Comparison of ENCODE assay signal across 1 cellular context in the genomic region with DNA sequence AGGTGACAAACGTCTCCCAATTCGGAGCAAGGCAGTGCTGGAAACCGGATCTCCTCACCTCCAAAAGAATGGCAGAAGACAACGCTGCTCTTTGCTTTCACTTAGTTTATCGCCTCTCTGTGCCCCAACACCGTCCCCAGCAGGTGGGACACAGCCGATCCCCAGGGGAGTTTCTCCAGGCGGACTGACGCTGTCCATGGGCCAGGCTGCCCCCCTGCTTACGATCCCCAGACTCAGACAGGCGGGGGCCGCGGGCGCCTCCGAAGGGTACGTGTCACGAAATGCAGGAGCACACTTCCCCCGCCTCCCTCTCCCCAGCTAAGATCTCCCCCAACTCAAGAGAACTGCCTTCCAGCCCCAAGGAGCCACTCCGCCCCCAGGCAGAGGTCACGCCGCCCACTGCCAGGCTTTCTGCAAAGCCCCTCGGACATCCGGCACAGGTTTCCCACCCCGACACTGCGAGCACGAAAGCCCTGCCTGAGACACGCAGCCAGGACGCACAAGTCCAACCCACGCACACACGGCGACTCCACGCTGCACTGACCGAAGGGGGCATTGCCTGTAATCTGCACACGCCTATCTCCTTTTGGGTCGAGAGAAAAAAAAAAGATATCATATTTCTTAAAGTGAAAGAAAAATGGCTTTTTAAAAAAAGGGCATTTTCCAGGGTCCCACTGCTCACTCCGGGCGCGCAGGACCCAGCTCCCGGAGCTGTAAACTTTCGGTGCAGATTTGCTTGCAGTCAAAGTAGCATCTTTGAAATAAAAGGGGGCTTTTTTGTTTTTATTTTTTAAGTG.
TF ChIP-seq lines count a peak whose summit lies in the region.

No MANE protein-coding gene starts in this region.

TF ChIP-seq in GM12878, 131 proteins besides CTCF, POLR2A, EP300 and RAD21 (continued from another document and continues in another):
- TF ChIP-seq, protein P1, sequence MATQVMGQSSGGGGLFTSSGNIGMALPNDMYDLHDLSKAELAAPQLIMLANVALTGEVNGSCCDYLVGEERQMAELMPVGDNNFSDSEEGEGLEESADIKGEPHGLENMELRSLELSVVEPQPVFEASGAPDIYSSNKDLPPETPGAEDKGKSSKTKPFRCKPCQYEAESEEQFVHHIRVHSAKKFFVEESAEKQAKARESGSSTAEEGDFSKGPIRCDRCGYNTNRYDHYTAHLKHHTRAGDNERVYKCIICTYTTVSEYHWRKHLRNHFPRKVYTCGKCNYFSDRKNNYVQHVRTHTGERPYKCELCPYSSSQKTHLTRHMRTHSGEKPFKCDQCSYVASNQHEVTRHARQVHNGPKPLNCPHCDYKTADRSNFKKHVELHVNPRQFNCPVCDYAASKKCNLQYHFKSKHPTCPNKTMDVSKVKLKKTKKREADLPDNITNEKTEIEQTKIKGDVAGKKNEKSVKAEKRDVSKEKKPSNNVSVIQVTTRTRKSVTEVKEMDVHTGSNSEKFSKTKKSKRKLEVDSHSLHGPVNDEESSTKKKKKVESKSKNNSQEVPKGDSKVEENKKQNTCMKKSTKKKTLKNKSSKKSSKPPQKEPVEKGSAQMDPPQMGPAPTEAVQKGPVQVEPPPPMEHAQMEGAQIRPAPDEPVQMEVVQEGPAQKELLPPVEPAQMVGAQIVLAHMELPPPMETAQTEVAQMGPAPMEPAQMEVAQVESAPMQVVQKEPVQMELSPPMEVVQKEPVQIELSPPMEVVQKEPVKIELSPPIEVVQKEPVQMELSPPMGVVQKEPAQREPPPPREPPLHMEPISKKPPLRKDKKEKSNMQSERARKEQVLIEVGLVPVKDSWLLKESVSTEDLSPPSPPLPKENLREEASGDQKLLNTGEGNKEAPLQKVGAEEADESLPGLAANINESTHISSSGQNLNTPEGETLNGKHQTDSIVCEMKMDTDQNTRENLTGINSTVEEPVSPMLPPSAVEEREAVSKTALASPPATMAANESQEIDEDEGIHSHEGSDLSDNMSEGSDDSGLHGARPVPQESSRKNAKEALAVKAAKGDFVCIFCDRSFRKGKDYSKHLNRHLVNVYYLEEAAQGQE (IDR thresholded peaks at IDR 0.05; ENCODE audit: low read depth, low read length): no peak
- TF ChIP-seq TCF7 (IDR thresholded peaks at IDR 0.05; ENCODE audit: borderline replicate concordance) (no peak), ZSCAN29 (IDR thresholded peaks at IDR 0.05) (no peak), WRNIP1 (IDR thresholded peaks at IDR 0.05; ENCODE audit: borderline replicate concordance, low read depth, low read length) (no peak), DPF2 (IDR thresholded peaks at IDR 0.05) (peak; percentile 77), GABPA (IDR thresholded peaks at IDR 0.05; ENCODE audit: low read depth) (no peak), IKZF2 (IDR thresholded peaks at IDR 0.05) (peak; percentile 61 to 77), TBL1XR1 (IDR thresholded peaks at IDR 0.05; ENCODE audit: low read depth, low read length) (no peak), STAT3 (IDR thresholded peaks at IDR 0.05; ENCODE audit: low read depth, low read length) (no peak), CREB1 (IDR thresholded peaks at IDR 0.05; ENCODE audit: low read depth) (no peak), SMC3 (IDR thresholded peaks at IDR 0.05; ENCODE audit: borderline replicate concordance, low read length) (peak; percentile 7; the same call in 1 of the 2 replicates), ZNF384 (IDR thresholded peaks at IDR 0.05; ENCODE audit: borderline replicate concordance, low read depth, low read length) (peak; percentile 7; the same call in 1 of the 2 replicates), BMI1 (IDR thresholded peaks at IDR 0.05; ENCODE audit: borderline replicate concordance) (no peak), MTA2 (IDR thresholded peaks at IDR 0.05; ENCODE audit: low read depth) (peak; percentile 64), SIN3A (IDR thresholded peaks at IDR 0.05; ENCODE audit: low read depth, low read length) (no peak), RELA (IDR thresholded peaks at IDR 0.05; ENCODE audit: borderline replicate concordance, partially characterized antibody) (no peak), ESRRA (IDR thresholded peaks at IDR 0.05; ENCODE audit: low read length) (no peak), EED (IDR thresholded peaks at IDR 0.05; ENCODE audit: low read depth) (peak; percentile 62), MXI1 (IDR thresholded peaks at IDR 0.05; ENCODE audit: low read depth, low read length) (peak; percentile 87), RCOR1 (conservative IDR thresholded peaks at IDR 0.05; ENCODE audit: low read depth, low read length) (no peak)
- TF ChIP-seq, protein P2, sequence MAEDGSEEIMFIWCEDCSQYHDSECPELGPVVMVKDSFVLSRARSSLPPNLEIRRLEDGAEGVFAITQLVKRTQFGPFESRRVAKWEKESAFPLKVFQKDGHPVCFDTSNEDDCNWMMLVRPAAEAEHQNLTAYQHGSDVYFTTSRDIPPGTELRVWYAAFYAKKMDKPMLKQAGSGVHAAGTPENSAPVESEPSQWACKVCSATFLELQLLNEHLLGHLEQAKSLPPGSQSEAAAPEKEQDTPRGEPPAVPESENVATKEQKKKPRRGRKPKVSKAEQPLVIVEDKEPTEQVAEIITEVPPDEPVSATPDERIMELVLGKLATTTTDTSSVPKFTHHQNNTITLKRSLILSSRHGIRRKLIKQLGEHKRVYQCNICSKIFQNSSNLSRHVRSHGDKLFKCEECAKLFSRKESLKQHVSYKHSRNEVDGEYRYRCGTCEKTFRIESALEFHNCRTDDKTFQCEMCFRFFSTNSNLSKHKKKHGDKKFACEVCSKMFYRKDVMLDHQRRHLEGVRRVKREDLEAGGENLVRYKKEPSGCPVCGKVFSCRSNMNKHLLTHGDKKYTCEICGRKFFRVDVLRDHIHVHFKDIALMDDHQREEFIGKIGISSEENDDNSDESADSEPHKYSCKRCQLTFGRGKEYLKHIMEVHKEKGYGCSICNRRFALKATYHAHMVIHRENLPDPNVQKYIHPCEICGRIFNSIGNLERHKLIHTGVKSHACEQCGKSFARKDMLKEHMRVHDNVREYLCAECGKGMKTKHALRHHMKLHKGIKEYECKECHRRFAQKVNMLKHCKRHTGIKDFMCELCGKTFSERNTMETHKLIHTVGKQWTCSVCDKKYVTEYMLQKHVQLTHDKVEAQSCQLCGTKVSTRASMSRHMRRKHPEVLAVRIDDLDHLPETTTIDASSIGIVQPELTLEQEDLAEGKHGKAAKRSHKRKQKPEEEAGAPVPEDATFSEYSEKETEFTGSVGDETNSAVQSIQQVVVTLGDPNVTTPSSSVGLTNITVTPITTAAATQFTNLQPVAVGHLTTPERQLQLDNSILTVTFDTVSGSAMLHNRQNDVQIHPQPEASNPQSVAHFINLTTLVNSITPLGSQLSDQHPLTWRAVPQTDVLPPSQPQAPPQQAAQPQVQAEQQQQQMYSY (CRISPR knock-in tag; IDR thresholded peaks at IDR 0.05): no peak
- TF ChIP-seq, protein P3, sequence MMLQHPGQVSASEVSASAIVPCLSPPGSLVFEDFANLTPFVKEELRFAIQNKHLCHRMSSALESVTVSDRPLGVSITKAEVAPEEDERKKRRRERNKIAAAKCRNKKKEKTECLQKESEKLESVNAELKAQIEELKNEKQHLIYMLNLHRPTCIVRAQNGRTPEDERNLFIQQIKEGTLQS (IDR thresholded peaks at IDR 0.05; ENCODE audit: borderline replicate concordance, extremely low read depth, low read depth, low read length): no peak
- TF ChIP-seq, protein P4, sequence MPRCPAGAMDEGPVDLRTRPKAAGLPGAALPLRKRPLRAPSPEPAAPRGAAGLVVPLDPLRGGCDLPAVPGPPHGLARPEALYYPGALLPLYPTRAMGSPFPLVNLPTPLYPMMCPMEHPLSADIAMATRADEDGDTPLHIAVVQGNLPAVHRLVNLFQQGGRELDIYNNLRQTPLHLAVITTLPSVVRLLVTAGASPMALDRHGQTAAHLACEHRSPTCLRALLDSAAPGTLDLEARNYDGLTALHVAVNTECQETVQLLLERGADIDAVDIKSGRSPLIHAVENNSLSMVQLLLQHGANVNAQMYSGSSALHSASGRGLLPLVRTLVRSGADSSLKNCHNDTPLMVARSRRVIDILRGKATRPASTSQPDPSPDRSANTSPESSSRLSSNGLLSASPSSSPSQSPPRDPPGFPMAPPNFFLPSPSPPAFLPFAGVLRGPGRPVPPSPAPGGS (IDR thresholded peaks at IDR 0.05; ENCODE audit: borderline replicate concordance, insufficient read depth, low read depth, low read length, poor library complexity, severe bottlenecking): no peak
- TF ChIP-seq, protein P5, sequence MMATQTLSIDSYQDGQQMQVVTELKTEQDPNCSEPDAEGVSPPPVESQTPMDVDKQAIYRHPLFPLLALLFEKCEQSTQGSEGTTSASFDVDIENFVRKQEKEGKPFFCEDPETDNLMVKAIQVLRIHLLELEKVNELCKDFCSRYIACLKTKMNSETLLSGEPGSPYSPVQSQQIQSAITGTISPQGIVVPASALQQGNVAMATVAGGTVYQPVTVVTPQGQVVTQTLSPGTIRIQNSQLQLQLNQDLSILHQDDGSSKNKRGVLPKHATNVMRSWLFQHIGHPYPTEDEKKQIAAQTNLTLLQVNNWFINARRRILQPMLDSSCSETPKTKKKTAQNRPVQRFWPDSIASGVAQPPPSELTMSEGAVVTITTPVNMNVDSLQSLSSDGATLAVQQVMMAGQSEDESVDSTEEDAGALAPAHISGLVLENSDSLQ (IDR thresholded peaks at IDR 0.05): no peak
- TF ChIP-seq, protein P6, sequence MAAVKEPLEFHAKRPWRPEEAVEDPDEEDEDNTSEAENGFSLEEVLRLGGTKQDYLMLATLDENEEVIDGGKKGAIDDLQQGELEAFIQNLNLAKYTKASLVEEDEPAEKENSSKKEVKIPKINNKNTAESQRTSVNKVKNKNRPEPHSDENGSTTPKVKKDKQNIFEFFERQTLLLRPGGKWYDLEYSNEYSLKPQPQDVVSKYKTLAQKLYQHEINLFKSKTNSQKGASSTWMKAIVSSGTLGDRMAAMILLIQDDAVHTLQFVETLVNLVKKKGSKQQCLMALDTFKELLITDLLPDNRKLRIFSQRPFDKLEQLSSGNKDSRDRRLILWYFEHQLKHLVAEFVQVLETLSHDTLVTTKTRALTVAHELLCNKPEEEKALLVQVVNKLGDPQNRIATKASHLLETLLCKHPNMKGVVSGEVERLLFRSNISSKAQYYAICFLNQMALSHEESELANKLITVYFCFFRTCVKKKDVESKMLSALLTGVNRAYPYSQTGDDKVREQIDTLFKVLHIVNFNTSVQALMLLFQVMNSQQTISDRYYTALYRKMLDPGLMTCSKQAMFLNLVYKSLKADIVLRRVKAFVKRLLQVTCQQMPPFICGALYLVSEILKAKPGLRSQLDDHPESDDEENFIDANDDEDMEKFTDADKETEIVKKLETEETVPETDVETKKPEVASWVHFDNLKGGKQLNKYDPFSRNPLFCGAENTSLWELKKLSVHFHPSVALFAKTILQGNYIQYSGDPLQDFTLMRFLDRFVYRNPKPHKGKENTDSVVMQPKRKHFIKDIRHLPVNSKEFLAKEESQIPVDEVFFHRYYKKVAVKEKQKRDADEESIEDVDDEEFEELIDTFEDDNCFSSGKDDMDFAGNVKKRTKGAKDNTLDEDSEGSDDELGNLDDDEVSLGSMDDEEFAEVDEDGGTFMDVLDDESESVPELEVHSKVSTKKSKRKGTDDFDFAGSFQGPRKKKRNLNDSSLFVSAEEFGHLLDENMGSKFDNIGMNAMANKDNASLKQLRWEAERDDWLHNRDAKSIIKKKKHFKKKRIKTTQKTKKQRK (IDR thresholded peaks at IDR 0.05; ENCODE audit: low read depth, low read length): no peak
- TF ChIP-seq, protein P7, sequence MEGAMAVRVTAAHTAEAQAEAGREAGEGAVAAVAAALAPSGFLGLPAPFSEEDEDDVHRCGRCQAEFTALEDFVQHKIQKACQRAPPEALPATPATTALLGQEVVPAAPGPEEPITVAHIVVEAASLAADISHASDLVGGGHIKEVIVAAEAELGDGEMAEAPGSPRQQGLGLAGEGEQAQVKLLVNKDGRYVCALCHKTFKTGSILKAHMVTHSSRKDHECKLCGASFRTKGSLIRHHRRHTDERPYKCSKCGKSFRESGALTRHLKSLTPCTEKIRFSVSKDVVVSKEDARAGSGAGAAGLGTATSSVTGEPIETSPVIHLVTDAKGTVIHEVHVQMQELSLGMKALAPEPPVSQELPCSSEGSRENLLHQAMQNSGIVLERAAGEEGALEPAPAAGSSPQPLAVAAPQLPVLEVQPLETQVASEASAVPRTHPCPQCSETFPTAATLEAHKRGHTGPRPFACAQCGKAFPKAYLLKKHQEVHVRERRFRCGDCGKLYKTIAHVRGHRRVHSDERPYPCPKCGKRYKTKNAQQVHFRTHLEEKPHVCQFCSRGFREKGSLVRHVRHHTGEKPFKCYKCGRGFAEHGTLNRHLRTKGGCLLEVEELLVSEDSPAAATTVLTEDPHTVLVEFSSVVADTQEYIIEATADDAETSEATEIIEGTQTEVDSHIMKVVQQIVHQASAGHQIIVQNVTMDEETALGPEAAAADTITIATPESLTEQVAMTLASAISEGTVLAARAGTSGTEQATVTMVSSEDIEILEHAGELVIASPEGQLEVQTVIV (IDR thresholded peaks at IDR 0.05; ENCODE audit: borderline replicate concordance, partially characterized antibody): peak; percentile 6
- TF ChIP-seq, protein P8, sequence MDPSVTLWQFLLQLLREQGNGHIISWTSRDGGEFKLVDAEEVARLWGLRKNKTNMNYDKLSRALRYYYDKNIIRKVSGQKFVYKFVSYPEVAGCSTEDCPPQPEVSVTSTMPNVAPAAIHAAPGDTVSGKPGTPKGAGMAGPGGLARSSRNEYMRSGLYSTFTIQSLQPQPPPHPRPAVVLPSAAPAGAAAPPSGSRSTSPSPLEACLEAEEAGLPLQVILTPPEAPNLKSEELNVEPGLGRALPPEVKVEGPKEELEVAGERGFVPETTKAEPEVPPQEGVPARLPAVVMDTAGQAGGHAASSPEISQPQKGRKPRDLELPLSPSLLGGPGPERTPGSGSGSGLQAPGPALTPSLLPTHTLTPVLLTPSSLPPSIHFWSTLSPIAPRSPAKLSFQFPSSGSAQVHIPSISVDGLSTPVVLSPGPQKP (IDR thresholded peaks at IDR 0.05; ENCODE audit: low read depth, low read length): 0 out of 2 replicates have a peak, but pooled peaks have one; percentile 14
- TF ChIP-seq, protein P9, sequence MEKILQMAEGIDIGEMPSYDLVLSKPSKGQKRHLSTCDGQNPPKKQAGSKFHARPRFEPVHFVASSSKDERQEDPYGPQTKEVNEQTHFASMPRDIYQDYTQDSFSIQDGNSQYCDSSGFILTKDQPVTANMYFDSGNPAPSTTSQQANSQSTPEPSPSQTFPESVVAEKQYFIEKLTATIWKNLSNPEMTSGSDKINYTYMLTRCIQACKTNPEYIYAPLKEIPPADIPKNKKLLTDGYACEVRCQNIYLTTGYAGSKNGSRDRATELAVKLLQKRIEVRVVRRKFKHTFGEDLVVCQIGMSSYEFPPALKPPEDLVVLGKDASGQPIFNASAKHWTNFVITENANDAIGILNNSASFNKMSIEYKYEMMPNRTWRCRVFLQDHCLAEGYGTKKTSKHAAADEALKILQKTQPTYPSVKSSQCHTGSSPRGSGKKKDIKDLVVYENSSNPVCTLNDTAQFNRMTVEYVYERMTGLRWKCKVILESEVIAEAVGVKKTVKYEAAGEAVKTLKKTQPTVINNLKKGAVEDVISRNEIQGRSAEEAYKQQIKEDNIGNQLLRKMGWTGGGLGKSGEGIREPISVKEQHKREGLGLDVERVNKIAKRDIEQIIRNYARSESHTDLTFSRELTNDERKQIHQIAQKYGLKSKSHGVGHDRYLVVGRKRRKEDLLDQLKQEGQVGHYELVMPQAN (conservative IDR thresholded peaks at IDR 0.05): 0 out of 2 replicates have a peak, but pooled peaks have one; percentile 34
